ENCODE assay signal across 8 cellular contexts in genomic region chrX:154444755-154445246, GRCh38. TPM values are rescaled to one million over a fixed set of nuclear protein-coding genes. Genes with fewer than 3 reads are reported as not detected.
DNase-seq lines count a peak whose midpoint lies in the region; ATAC-seq and TF ChIP-seq lines count a peak whose summit lies in the region.

No MANE protein-coding gene starts in this region.

- peaks cover 23% of the 10 kb centered on the region for H3K79me2 ChIP-seq in mammary epithelial cell (ENCODE audit: insufficient read depth, low read length)

- peak overlapping the region; percentile 94 for H3K4me2 ChIP-seq in mammary epithelial cell (ENCODE audit: insufficient read depth, low read depth, low read length)

- DNase-seq in A673 (ENCODE audit: low spot score) (no peak), mammary epithelial cell (no peak), mucosa of descending colon (no peak), HuH-7.5 (ENCODE audit: low spot score) (no peak), ACHN (no peak)
- DNase-seq in stimulated activated CD4-positive, alpha-beta T cell treated with anti-CD3 and anti-CD28 coated beads, Interleukin-4, amount 100 ng/mL, for 1 hour, result no peak

- H3K4me1 ChIP-seq in A673 (ENCODE audit: insufficient read depth, low read length, poor library complexity, severe bottlenecking) (peaks cover 6% of the 10 kb centered on the region), mammary epithelial cell (ENCODE audit: insufficient read depth, low read length) (peaks cover 16% of the 10 kb centered on the region), mucosa of descending colon (ENCODE audit: low read depth) (peaks cover 6% of the 10 kb centered on the region)

- peak overlapping the region; percentile 39 for H2AFZ ChIP-seq in mammary epithelial cell (ENCODE audit: low read depth, low read length)

- 44% methylated on average over 13 of the region's 13 CpGs for WGBS in mammary epithelial cell (ENCODE audit: low coverage, missing lambda C conversion rate)

- H3K27me3 ChIP-seq in A673 (replicated peaks; ENCODE audit: insufficient read depth, low read depth, low read length, poor library complexity) (no peaks in the 10 kb centered on the region), mammary epithelial cell (ENCODE audit: insufficient read depth, low read length) (no peaks in the 10 kb centered on the region)

- H3K9me3 ChIP-seq in A673 (ENCODE audit: low read depth, low read length, poor library complexity, severe bottlenecking), result no peaks in the 10 kb centered on the region
- no peaks in the 10 kb centered on the region for H3K9me3 ChIP-seq in mammary epithelial cell (replicated peaks; ENCODE audit: insufficient read depth, low read length)
- no peaks in the 10 kb centered on the region for H3K9me3 ChIP-seq in mucosa of descending colon

- H4K20me1 ChIP-seq in mammary epithelial cell (ENCODE audit: insufficient read depth, low read length), result peaks cover 3% of the 10 kb centered on the region

- peaks cover 13% of the 10 kb centered on the region for H3K36me3 ChIP-seq in A673 (ENCODE audit: insufficient read depth, low read length, poor library complexity, severe bottlenecking)
- no peaks in the 10 kb centered on the region for H3K36me3 ChIP-seq in mammary epithelial cell (ENCODE audit: insufficient read depth, low read length)
- H3K36me3 ChIP-seq in mucosa of descending colon (ENCODE audit: low read depth), result no peaks in the 10 kb centered on the region

- BruUV-seq in A673 (replicated peaks; lab: Mats Ljungman, UMichigan) (no TSS peak), mammary epithelial cell (replicated peaks; lab: Mats Ljungman, UMichigan) (no TSS peak)

- in situ Hi-C loops in mammary epithelial cell (cut with MboI; ENCODE audit: low sequenced_read_pairs in 2 of 2), result no loop called here
- in situ Hi-C loops in ACHN (cut with HindIII; ENCODE audit: low pct_ligation_motif_present, low pct_unique_long_range_greater_than_20kb, low sequenced_read_pairs), result no loop called here

- peak; percentile 20 for ATAC-seq in HG03342 (IDR thresholded peaks at IDR 0.05; ENCODE audit: unreplicated experiment)
- ATAC-seq in mucosa of descending colon, result peak; percentile 19
- ATAC-seq in HG02973 (IDR thresholded peaks at IDR 0.05; ENCODE audit: unreplicated experiment), result no peak

- intact Hi-C loops in A673 (cut with micrococcal nuclease; ENCODE audit: unreplicated experiment) (no loop called here), mammary epithelial cell (cut with micrococcal nuclease) (loop anchor here (10.0 kb wide), 1 partner anchor 70 kb away; the partner anchor contains the start of genes EMD and FLNA), mucosa of descending colon (cut with DNase I, micrococcal nuclease) (no loop called here)

- CTCF ChIA-PET in A673 (lab: Charles Lee), result no interaction called here
- CTCF ChIA-PET in mammary epithelial cell (lab: Charles Lee; ENCODE audit: low non-redundant PET), result no interaction called here

- H3K9ac ChIP-seq in mammary epithelial cell (ENCODE audit: insufficient read depth, low read length), result no peak overlapping the region

- H3K27ac ChIP-seq in A673 (ENCODE audit: low read depth, low read length, poor library complexity, severe bottlenecking) (peak overlapping the region; percentile 78), mammary epithelial cell (ENCODE audit: insufficient read depth, low read depth, low read length) (no peak overlapping the region)

- no peak for TF ChIP-seq CTCF in A673 (conservative IDR thresholded peaks at IDR 0.05; ENCODE audit: low read depth, low read length)
- TF ChIP-seq CTCF in mammary epithelial cell (conservative IDR thresholded peaks at IDR 0.05 in 1 of 2, IDR thresholded peaks at IDR 0.05 in 1 of 2; ENCODE audit: extremely low read depth in 1 of 2, insufficient read depth in 1 of 2, low read depth in 1 of 2, low read length in 2 of 2), result no peak
- no peak for TF ChIP-seq CTCF in mucosa of descending colon (IDR thresholded peaks at IDR 0.05)

- POLR2A ChIA-PET in A673 (lab: Charles Lee; ENCODE audit: low non-redundant PET), result no interaction called here

- dilution Hi-C loops in mammary epithelial cell (cut with HindIII; ENCODE audit: low sequenced_read_pairs), result loop anchor here (5.0 kb wide), 1 partner anchor 82 kb away; no protein-coding TSS in a partner anchor

- peak overlapping the region; percentile 61 for H3K4me3 ChIP-seq in A673 (ENCODE audit: low read depth, low read length, poor library complexity, severe bottlenecking)
- peak overlapping the region; percentile 41 to 60 (median 57) for H3K4me3 ChIP-seq in mammary epithelial cell (replicated peaks in 1 of 3; ENCODE audit: insufficient read depth in 1 of 3, low read depth in 2 of 3, low read length in 3 of 3)
- H3K4me3 ChIP-seq in mucosa of descending colon, result peak overlapping the region; percentile 24

RNA-seq across cellular contexts. Expression of gene FAM50A, which starts 0.9 kb away (rescaled TPM):
- total RNA-seq in A673 (2021) (78.0 and 83.7 TPM in 2 replicates), mammary epithelial cell (10 to 100 TPM; 15.8 to 50.7 TPM), mucosa of descending colon (10 to 100 TPM; 46.2 to 65.1 (median 50.5) TPM)
- 42.7 TPM for polyA plus RNA-seq in mammary epithelial cell
- polyA minus RNA-seq in mammary epithelial cell, result 24.8 TPM

RNA-seq across cellular contexts. Expression of gene GDI1, which starts 7.8 kb away (rescaled TPM):
- total RNA-seq in A673 (2021) (137 and 139 TPM in 2 replicates), mammary epithelial cell (100 to 1,000 TPM; 100 to 109 TPM), mucosa of descending colon (100 to 1,000 TPM in 1 of 3 donors, 10 to 100 TPM in 2; 67.1 to 117 (median 68.1) TPM)
- polyA plus RNA-seq in mammary epithelial cell, result 112 TPM
- polyA minus RNA-seq in mammary epithelial cell, result 132 TPM

RNA-seq across cellular contexts. Expression of gene PLXNA3, which starts 13.3 kb away (rescaled TPM):
- 49.8 and 54.6 TPM in 2 replicates for total RNA-seq in A673 (2021)
- 10 to 100 TPM; 21.2 to 56.9 TPM for total RNA-seq in mammary epithelial cell
- 29.4 TPM for polyA plus RNA-seq in mammary epithelial cell
- polyA minus RNA-seq in mammary epithelial cell, result 55.2 TPM
- total RNA-seq in mucosa of descending colon, result 10 to 100 TPM; 24.8 to 66.1 (median 51.7) TPM

RNA-seq across cellular contexts. Expression of gene ATP6AP1, which starts 16.3 kb away (rescaled TPM):
- total RNA-seq in A673 (2021) (77.1 and 77.5 TPM in 2 replicates), mammary epithelial cell (10 to 100 TPM; 56.0 to 71.4 TPM), mucosa of descending colon (10 to 100 TPM; 78.1 to 95.8 (median 95.2) TPM)
- 81.5 TPM for polyA plus RNA-seq in mammary epithelial cell
- 93.3 TPM for polyA minus RNA-seq in mammary epithelial cell

RNA-seq across cellular contexts. Expression of gene TAFAZZIN, which starts 33.5 kb away (rescaled TPM):
- 41.8 and 55.8 TPM in 2 replicates for total RNA-seq in A673 (2021)
- total RNA-seq in mammary epithelial cell, result 10 to 100 TPM; 19.5 to 31.0 TPM
- 18.6 TPM for polyA plus RNA-seq in mammary epithelial cell
- 22.8 TPM for polyA minus RNA-seq in mammary epithelial cell
- 10 to 100 TPM; 38.2 to 44.7 (median 43.2) TPM for total RNA-seq in mucosa of descending colon
